ENCODE assay signal across 8 cellular contexts in the genomic region with DNA sequence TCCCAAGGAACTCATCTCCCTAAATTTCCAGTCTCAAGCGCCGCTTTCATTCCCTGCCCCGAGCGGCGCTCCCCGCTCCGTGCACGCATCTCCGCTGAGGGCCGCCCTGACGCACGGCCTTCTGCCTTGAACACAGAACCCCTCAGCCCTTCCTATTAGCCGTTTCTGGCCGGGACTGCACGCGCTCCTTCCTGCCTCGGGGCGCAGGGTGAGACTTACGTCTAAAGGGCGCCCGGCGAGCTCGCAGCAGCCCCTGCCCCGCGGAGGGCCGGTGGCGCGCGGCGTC. TPM values are rescaled to one million over a fixed set of nuclear protein-coding genes. Genes with fewer than 3 reads are reported as not detected.
DNase-seq lines count a peak whose midpoint lies in the region; ATAC-seq, FAIRE-seq and TF ChIP-seq lines count a peak whose summit lies in the region.

No MANE protein-coding gene starts in this region.

- POLR2A ChIA-PET in activated CD4-positive, alpha-beta memory T cell treated with anti-CD3 and anti-CD28 coated beads, Interleukin-2, amount 10 ng/mL, durations not matched to agents 7 days and 5 days (lab: Charles Lee) = interaction anchor here (0.8 to 4.7 kb wide), 19 partner anchors 8 to 1290 kb away, joined by 3 to 53 read pairs (median 4); a partner anchor contains a TSS

- H3K36me3 ChIP-seq in pancreas = peaks cover 0 to 17% (median 0%) of the 10 kb centered on the region in 3 donors

- peaks cover 7 to 30% (median 13%) of the 10 kb centered on the region in 3 donors for H3K4me1 ChIP-seq in pancreas

- ATAC-seq in GM21529 (IDR thresholded peaks at IDR 0.05; ENCODE audit: unreplicated experiment) = peak; percentile 32
- ATAC-seq in pancreas = peak; percentile 28 to 58 (median 42)

- peak overlapping the region; percentile 95 to 99 (median 96) for H3K27ac ChIP-seq in pancreas

- H3K4me1 Mint-ChIP-seq in activated CD4-positive, alpha-beta memory T cell treated with anti-CD3 and anti-CD28 coated beads, Interleukin-2, amount 10 ng/mL, durations not matched to agents 7 days and 5 days = peaks cover 54% of the 10 kb centered on the region

- no peak for TF ChIP-seq CTCF in pancreas (IDR thresholded peaks at IDR 0.05)

- CTCF ChIA-PET in activated CD4-positive, alpha-beta memory T cell treated with anti-CD3 and anti-CD28 coated beads, Interleukin-2, amount 10 ng/mL, durations not matched to agents 7 days and 5 days (lab: Charles Lee) = interaction anchor here (0.9 to 1.5 kb wide), 2 partner anchors 18 to 77 kb away, joined by 3 read pairs; no protein-coding TSS in a partner anchor

- H3K4me3 Mint-ChIP-seq in activated CD4-positive, alpha-beta memory T cell treated with anti-CD3 and anti-CD28 coated beads, Interleukin-2, amount 10 ng/mL, durations not matched to agents 7 days and 5 days = peak overlapping the region; percentile 89

- intact Hi-C loops in pancreas (cut with DNase I) = loop anchor here in 1 of 3 donors (10.0 kb wide), 1 partner anchor 97 kb away; no protein-coding TSS in a partner anchor

- no peak for FAIRE-seq in pancreas (lab: Jason Lieb, UNC)

- no peaks in the 10 kb centered on the region for H3K9me3 ChIP-seq in pancreas

- no peaks in the 10 kb centered on the region for H3K27me3 Mint-ChIP-seq in activated CD4-positive, alpha-beta memory T cell treated with anti-CD3 and anti-CD28 coated beads, Interleukin-2, amount 10 ng/mL, durations not matched to agents 7 days and 5 days

- peak overlapping the region; percentile 59 to 96 (median 82) for H3K4me3 ChIP-seq in pancreas

- H3K27me3 ChIP-seq in pancreas = no peaks in the 10 kb centered on the region

- H3K27ac Mint-ChIP-seq in activated CD4-positive, alpha-beta memory T cell treated with anti-CD3 and anti-CD28 coated beads, Interleukin-2, amount 10 ng/mL, durations not matched to agents 7 days and 5 days = peak overlapping the region; percentile 88

- H3K9me3 Mint-ChIP-seq in activated CD4-positive, alpha-beta memory T cell treated with anti-CD3 and anti-CD28 coated beads, Interleukin-2, amount 10 ng/mL, durations not matched to agents 7 days and 5 days = no peaks in the 10 kb centered on the region

- 0 to 1% methylated on average over 30 of the region's 30 CpGs for WGBS in pancreas, 2 donors

- peaks cover 62% of the 10 kb centered on the region for H3K36me3 Mint-ChIP-seq in activated CD4-positive, alpha-beta memory T cell treated with anti-CD3 and anti-CD28 coated beads, Interleukin-2, amount 10 ng/mL, durations not matched to agents 7 days and 5 days (ENCODE audit: low read depth)

- DNase-seq in DMS53 (lab: John Stamatoyannopoulos, UW) (peak; percentile 87), DMS53 treated with DMSO at 0.1 percent for 48 hours (lab: John Stamatoyannopoulos, UW; ENCODE audit: unreplicated experiment) (no peak), HuH-7 (ENCODE audit: low spot score) (peak; percentile 48), fibroblast of the conjunctiva (ENCODE audit: low read depth) (peak; percentile 14), pancreas (peak in 1 of 6 donors; percentile 85), HPDE6-E6E7 (ENCODE audit: extremely low spot score) (no peak)
- DNase-seq in activated CD4-positive, alpha-beta memory T cell treated with anti-CD3 and anti-CD28 coated beads, Interleukin-2, amount 10 ng/mL, durations not matched to agents 7 days and 5 days = no peak

RNA-seq across cellular contexts. Expression of a gene that starts 0.8 kb away (rescaled TPM):
- total RNA-seq in activated CD4-positive, alpha-beta memory T cell treated with anti-CD3 and anti-CD28 coated beads, Interleukin-2, amount 10 ng/mL, durations not matched to agents 7 days and 5 days = 100 to 1,000 TPM; 128 to 132 TPM
- total RNA-seq in pancreas = 10 to 100 TPM; 41.6 to 70.5 (median 45.9) TPM
- polyA plus RNA-seq in pancreas = 10 to 100 TPM; 17.4 to 34.3 TPM

Comparison
In these comparisons a context has a peak if more than half of its experiments do, and no peak if none do; other contexts are left out.
1. DNase-seq: peak in DMS53 (single experiment), HuH-7 (single experiment) and fibroblast of the conjunctiva (single experiment); none in DMS53 treated with DMSO at 0.1 percent for 48 hours (single experiment), activated CD4-positive, alpha-beta memory T cell treated with anti-CD3 and anti-CD28 coated beads, Interleukin-2, amount 10 ng/mL, durations not matched to agents 7 days and 5 days (single experiment) and HPDE6-E6E7 (single experiment).